In genomic region chr7:116776610-116777289, GRCh38 we compare ENCODE assay signal across 9 cellular contexts.
A peak's percentile ranks its signal among the peaks of the same experiment; 100 is the strongest.
DNase-seq lines count a peak whose midpoint lies in the region; ATAC-seq lines count a peak whose summit lies in the region.
"Had no signal": no experiment of that assay in that cellular context is flagged by ENCODE, and none has a peak within 500 bp of the region (broad histone marks: within the 10 kb centered on the region; RNA-seq: fewer than 3 reads in every experiment).

No MANE protein-coding gene starts in this region.

- ATAC-seq in GM21576 (IDR thresholded peaks at IDR 0.05; ENCODE audit: unreplicated experiment) (peak; percentile 45), HG02840 (IDR thresholded peaks at IDR 0.05; ENCODE audit: low FRiP score, unreplicated experiment) (no peak), HG02970 (IDR thresholded peaks at IDR 0.05; ENCODE audit: low FRiP score, unreplicated experiment) (no peak)

- peak; percentile 40 for DNase-seq in AG08396 (ENCODE audit: low spot score)
- peak; percentile 87 for DNase-seq in NCI-H226
- peak; percentile 22 for DNase-seq in hepatic stellate cell (ENCODE audit: low spot score)
- DNase-seq in NCI-H446 (lab: John Stamatoyannopoulos, UW), result no peak
- no peak for DNase-seq in GM19240 (ENCODE audit: insufficient read length, low spot score)
- DNase-seq: heart right ventricle had no signal

Comparison
In these comparisons a context has a peak if more than half of its experiments do, and no peak if none do; other contexts are left out.
1. DNase-seq: peak in AG08396 (single experiment), NCI-H226 (single experiment) and hepatic stellate cell (single experiment); none in NCI-H446 (0 of 2) and GM19240 (single experiment).